In the genomic region with DNA sequence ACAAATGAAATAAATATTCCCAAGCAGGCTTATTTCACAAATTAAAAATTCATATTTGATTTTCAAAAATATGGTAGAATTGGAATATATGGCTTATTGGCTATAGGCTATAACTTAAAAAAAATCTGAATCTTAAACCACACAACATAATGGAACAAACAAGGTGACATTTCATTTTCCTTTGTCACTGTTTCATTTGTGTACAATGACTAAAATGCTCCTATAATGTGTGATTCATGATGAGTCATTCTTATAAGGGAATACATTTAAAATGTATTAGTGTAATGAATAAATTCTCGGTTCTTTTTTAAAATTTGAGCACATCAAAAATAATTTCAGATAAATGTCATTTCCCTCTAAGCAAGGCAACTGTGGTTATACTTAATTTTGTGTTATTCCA, we compare ENCODE assay signal across 26 cellular contexts.
DNase-seq lines count a peak whose midpoint lies in the region; ATAC-seq, FAIRE-seq and TF ChIP-seq lines count a peak whose summit lies in the region.
"Had no signal": no experiment of that assay in that cellular context is flagged by ENCODE, and none has a peak within 500 bp of the region (broad histone marks: within the 10 kb centered on the region; RNA-seq: fewer than 3 reads in every experiment).

No MANE protein-coding gene starts in this region.

- no peak for FAIRE-seq in endothelial cell of umbilical vein (lab: Jason Lieb, UNC)
- FAIRE-seq: GM18507 had no signal

- no peak overlapping the region for H3K4me3 ChIP-seq in PC-9
- H3K4me3 ChIP-seq in endothelial cell of umbilical vein (replicated peaks in 1 of 3; ENCODE audit: insufficient read depth in 1 of 3, low read depth in 1 of 3, low read length in 3 of 3): no peak overlapping the region
- H3K4me3 ChIP-seq in spleen: no peak overlapping the region
- H3K4me3 ChIP-seq: breast epithelium, prostate gland, smooth muscle cell, uterus had no signal

- no peaks in the 10 kb centered on the region for H3K9me1 ChIP-seq in endothelial cell of umbilical vein (replicated peaks; ENCODE audit: control insufficient read depth, extremely low read depth, insufficient read depth, low read length)

- intact Hi-C loops in PC-9 (cut with micrococcal nuclease; ENCODE audit: unreplicated experiment): loop anchor here (5.0 kb wide), 1 partner anchor 90 kb away; no protein-coding TSS in a partner anchor
- intact Hi-C loops in endothelial cell of umbilical vein (cut with micrococcal nuclease): no loop called here
- intact Hi-C loops in Right ventricle myocardium inferior (cut with DNase I): no loop called here
- intact Hi-C loops in spleen (cut with DNase I; ENCODE audit: low total_unique reads): no loop called here
- intact Hi-C loops in Right ventricle myocardium superior (cut with DNase I): no loop called here

- H3K79me2 ChIP-seq in PC-9 (ENCODE audit: low read depth) (no peaks in the 10 kb centered on the region), endothelial cell of umbilical vein (ENCODE audit: control insufficient read depth, insufficient read depth, low read length) (no peaks in the 10 kb centered on the region)

- CTCF ChIA-PET in PC-9 (lab: Charles Lee): no interaction called here
- CTCF ChIA-PET in endothelial cell of umbilical vein (lab: Charles Lee): no interaction called here

- TF ChIP-seq CTCF in PC-9 (conservative IDR thresholded peaks at IDR 0.05) (no peak), endothelial cell of umbilical vein (IDR thresholded peaks at IDR 0.05; ENCODE audit: extremely low read depth in 1 of 2, insufficient read depth in 1 of 2, low read depth in 1 of 2, low read length in 2 of 2) (no peak), spleen (IDR thresholded peaks at IDR 0.05 in 8 of 11, conservative IDR thresholded peaks at IDR 0.05 in 3 of 11) (no peak)

- dilution Hi-C loops in endothelial cell of umbilical vein (cut with MboI; ENCODE audit: extremely low pct_ligation_motif_present, low sequenced_read_pairs): no loop called here

- H4K20me1 ChIP-seq in PC-9 (ENCODE audit: insufficient read depth): no peaks in the 10 kb centered on the region
- H4K20me1 ChIP-seq in endothelial cell of umbilical vein (replicated peaks; ENCODE audit: control insufficient read depth, extremely low read depth, insufficient read depth, low read length): no peaks in the 10 kb centered on the region

- H3K36me3 Mint-ChIP-seq in activated naive CD4-positive, alpha-beta T cell treated with anti-CD3 and anti-CD28 coated beads, Interleukin-2, amount 50 U/mL, for 72 hours: peaks cover 0 to 7% of the 10 kb centered on the region in 2 donors

- BruUV-seq in PC-9 (replicated peaks; lab: Mats Ljungman, UMichigan) (no TSS peak), endothelial cell of umbilical vein (replicated peaks; lab: Mats Ljungman, UMichigan) (no TSS peak)

- H3F3A ChIP-seq in PC-9 (ENCODE audit: insufficient read depth, low read depth): peaks cover 5% of the 10 kb centered on the region

- TF ChIP-seq POLR2A in endothelial cell of umbilical vein (IDR thresholded peaks at IDR 0.05; ENCODE audit: low read depth, low read length) (no peak), spleen (IDR thresholded peaks at IDR 0.05) (no peak)

- H3K4me1 ChIP-seq in PC-9 (replicated peaks; ENCODE audit: insufficient read depth) (peaks cover 12% of the 10 kb centered on the region), endothelial cell of umbilical vein (ENCODE audit: control insufficient read depth, extremely low read depth, insufficient read depth, low read length) (no peaks in the 10 kb centered on the region), spleen (peaks cover 0 to 9% (median 0%) of the 10 kb centered on the region in 6 donors)
- H3K4me1 ChIP-seq: breast epithelium, prostate gland, uterus had no signal

- H3K9ac ChIP-seq in endothelial cell of umbilical vein (replicated peaks; ENCODE audit: extremely low read depth, insufficient read depth, low read length): no peak overlapping the region
- H3K9ac ChIP-seq: KMS-11 had no signal

- no peaks in the 10 kb centered on the region for H3K9me2 ChIP-seq in PC-9 (ENCODE audit: insufficient read depth)

- H3K36me3 ChIP-seq in PC-9 (ENCODE audit: low read depth) (no peaks in the 10 kb centered on the region), endothelial cell of umbilical vein (ENCODE audit: control insufficient read depth in 2 of 2, extremely low read depth in 1 of 2, insufficient read depth in 2 of 2, low read length in 2 of 2) (no peaks in the 10 kb centered on the region), spleen (no peaks in the 10 kb centered on the region)
- H3K36me3 ChIP-seq: breast epithelium, prostate gland, uterus had no signal

- H3K9me3 Mint-ChIP-seq in activated naive CD4-positive, alpha-beta T cell treated with anti-CD3 and anti-CD28 coated beads, Interleukin-2, amount 50 U/mL, for 72 hours: no peaks in the 10 kb centered on the region
- H3K9me3 Mint-ChIP-seq: neural crest cell had no signal

- H3K9me3 ChIP-seq in PC-9 (ENCODE audit: insufficient read depth, low read depth): no peaks in the 10 kb centered on the region
- no peaks in the 10 kb centered on the region for H3K9me3 ChIP-seq in endothelial cell of umbilical vein (replicated peaks; ENCODE audit: control insufficient read depth, insufficient read depth, low read length)
- H3K9me3 ChIP-seq in spleen: no peaks in the 10 kb centered on the region
- H3K9me3 ChIP-seq: breast epithelium, prostate gland, uterus had no signal

- H3K27ac Mint-ChIP-seq in activated naive CD4-positive, alpha-beta T cell treated with anti-CD3 and anti-CD28 coated beads, Interleukin-2, amount 50 U/mL, for 72 hours: peak overlapping the region in 1 of 2 donors; percentile 44

- ATAC-seq in activated naive CD4-positive, alpha-beta T cell treated with anti-CD3 and anti-CD28 coated beads, Interleukin-2, amount 50 U/mL, for 72 hours: peak; percentile 56 to 79
- ATAC-seq in Right ventricle myocardium inferior (no peak), Right ventricle myocardium superior (ENCODE audit: poor library complexity) (no peak)
- ATAC-seq: left lobe of liver had no signal

- H3K27me3 ChIP-seq in PC-9 (ENCODE audit: insufficient read depth, low read depth): no peaks in the 10 kb centered on the region
- H3K27me3 ChIP-seq in endothelial cell of umbilical vein (ENCODE audit: control insufficient read depth in 2 of 2, insufficient read depth in 2 of 2, low read length in 2 of 2): peaks cover 3 to 7% of the 10 kb centered on the region in 2 experiments
- H3K27me3 ChIP-seq in spleen (replicated peaks in 1 of 7): no peaks in the 10 kb centered on the region
- H3K27me3 ChIP-seq: breast epithelium, uterus had no signal

- H3K4me2 ChIP-seq in PC-9 (no peak overlapping the region), endothelial cell of umbilical vein (ENCODE audit: insufficient read depth, low read length) (no peak overlapping the region)
- H3K4me2 ChIP-seq: smooth muscle cell had no signal

- no peak overlapping the region for H2AFZ ChIP-seq in PC-9
- no peak overlapping the region for H2AFZ ChIP-seq in endothelial cell of umbilical vein (ENCODE audit: low read depth, low read length)

- 71 to 78% (median 75%) methylated on average over 1 of the region's 1 CpG for WGBS in spleen, 5 donors

- POLR2A ChIA-PET in PC-9 (lab: Charles Lee; ENCODE audit: unreplicated experiment): no interaction called here
- POLR2A ChIA-PET in endothelial cell of umbilical vein (lab: Charles Lee): no interaction called here

- H3K27ac ChIP-seq in PC-9 (0 out of 2 replicates have a peak overlapping the region, but pooled peaks have one; percentile 0), endothelial cell of umbilical vein (ENCODE audit: insufficient read depth, low read depth, low read length) (no peak overlapping the region), spleen (no peak overlapping the region)
- H3K27ac ChIP-seq: breast epithelium, epithelial cell of prostate, KMS-11, prostate gland, uterus had no signal

- DNase-seq in activated naive CD4-positive, alpha-beta T cell treated with anti-CD3 and anti-CD28 coated beads, Interleukin-2, amount 50 U/mL, for 72 hours (ENCODE audit: low spot score in 2 of 2): no peak
- DNase-seq in activated naive CD4-positive, alpha-beta T cell (lab: John Stamatoyannopoulos, UW): no peak
- DNase-seq in PC-9: peak in 1 of 2 experiments; percentile 73
- no peak for DNase-seq in endothelial cell of umbilical vein (ENCODE audit: low read depth, low spot score)
- no peak for DNase-seq in Right ventricle myocardium inferior (ENCODE audit: missing footprints)
- DNase-seq in kidney glomerular epithelial cell (lab: John Stamatoyannopoulos, UW): no peak
- no peak for DNase-seq in spleen
- no peak for DNase-seq in Right ventricle myocardium superior
- DNase-seq: activated CD4-positive, alpha-beta T cell treated with anti-CD3 and anti-CD28 coated beads, Interleukin-2, amount 50 U/mL, for 48 hours; dermis blood vessel endothelial cell; EL; NCI-H1092 treated with DMSO at 0.1 percent for 48 hours; NCI-H2081 treated with DMSO at 0.1 percent for 48 hours; NCI-H524; SHP77; stimulated activated CD4-positive, alpha-beta T cell treated with anti-CD3 and anti-CD28 coated beads, Interleukin-4, amount 100 ng/mL, for 24 hours; substantia nigra; uterus had no signal

TF ChIP-seq in endothelial cell of umbilical vein, 7 proteins besides CTCF, POLR2A, EP300 and RAD21:
- TF ChIP-seq, protein P1, sequence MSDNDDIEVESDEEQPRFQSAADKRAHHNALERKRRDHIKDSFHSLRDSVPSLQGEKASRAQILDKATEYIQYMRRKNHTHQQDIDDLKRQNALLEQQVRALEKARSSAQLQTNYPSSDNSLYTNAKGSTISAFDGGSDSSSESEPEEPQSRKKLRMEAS (IDR thresholded peaks at IDR 0.05; ENCODE audit: insufficient read depth, insufficient read length): no peak
- peak; percentile 22 for TF ChIP-seq FOS (IDR thresholded peaks at IDR 0.05; ENCODE audit: borderline replicate concordance, insufficient read depth, low read length)
- peak; percentile 49 for TF ChIP-seq JUN (IDR thresholded peaks at IDR 0.05; ENCODE audit: borderline replicate concordance, insufficient read depth, insufficient read length, low read depth)

Comparison
In these comparisons a context has a peak if more than half of its experiments do, and no peak if none do; other contexts are left out.
1. ATAC-seq: peak in activated naive CD4-positive, alpha-beta T cell treated with anti-CD3 and anti-CD28 coated beads, Interleukin-2, amount 50 U/mL, for 72 hours (2 of 2); none in Right ventricle myocardium inferior (single experiment) and Right ventricle myocardium superior (single experiment).